ENCODE assay signal across 13 cellular contexts in genomic region chr7:587769-588168, GRCh38.
DNase-seq lines count a peak whose midpoint lies in the region; ATAC-seq and TF ChIP-seq lines count a peak whose summit lies in the region.
"Had no signal": no experiment of that assay in that cellular context is flagged by ENCODE, and none has a peak within 500 bp of the region (broad histone marks: within the 10 kb centered on the region; RNA-seq: fewer than 3 reads in every experiment).

No MANE protein-coding gene starts in this region.

- H3K27me3 ChIP-seq in layer of hippocampus (ENCODE audit: control insufficient read depth, insufficient read depth, low read length) (no peaks in the 10 kb centered on the region), SJCRH30 (no peaks in the 10 kb centered on the region)

- H3K27me3 Mint-ChIP-seq in chondrocyte (ENCODE audit: low read depth): no peaks in the 10 kb centered on the region

- H3K4me1 Mint-ChIP-seq in chondrocyte (ENCODE audit: low read depth): peaks cover 43% of the 10 kb centered on the region
- peaks cover 56% of the 10 kb centered on the region for H3K4me1 Mint-ChIP-seq in stimulated activated effector memory CD8-positive, alpha-beta T cell treated with anti-CD3 and anti-CD28 coated beads, Interleukin-12 subunit alpha, Interleukin-12 subunit beta, amount 100 ng/mL, for 72 hours

- peaks cover 10% of the 10 kb centered on the region for H3K36me3 Mint-ChIP-seq in chondrocyte (ENCODE audit: low read depth)
- H3K36me3 Mint-ChIP-seq in stimulated activated effector memory CD8-positive, alpha-beta T cell treated with anti-CD3 and anti-CD28 coated beads, Interleukin-12 subunit alpha, Interleukin-12 subunit beta, amount 100 ng/mL, for 72 hours: peaks cover 68% of the 10 kb centered on the region

- peak overlapping the region; percentile 85 for H3K27ac Mint-ChIP-seq in chondrocyte (ENCODE audit: unreplicated experiment)
- peak overlapping the region; percentile 92 for H3K27ac Mint-ChIP-seq in stimulated activated effector memory CD8-positive, alpha-beta T cell treated with anti-CD3 and anti-CD28 coated beads, Interleukin-12 subunit alpha, Interleukin-12 subunit beta, amount 100 ng/mL, for 72 hours
- H3K27ac Mint-ChIP-seq: memory B cell had no signal

- no peaks in the 10 kb centered on the region for H3K9me3 ChIP-seq in SJCRH30 (replicated peaks)

- H3K27ac ChIP-seq in layer of hippocampus (ENCODE audit: low read depth, low read length) (peak overlapping the region; percentile 27), SJCRH30 (no peak overlapping the region)
- H3K27ac ChIP-seq: epithelial cell of prostate had no signal

- no peak overlapping the region for H3K4me3 ChIP-seq in SJCRH30

- H3K36me3 ChIP-seq in SJCRH30: no peaks in the 10 kb centered on the region

- H3K4me3 Mint-ChIP-seq in chondrocyte (ENCODE audit: unreplicated experiment): peak overlapping the region; percentile 16
- no peak overlapping the region for H3K4me3 Mint-ChIP-seq in stimulated activated effector memory CD8-positive, alpha-beta T cell treated with anti-CD3 and anti-CD28 coated beads, Interleukin-12 subunit alpha, Interleukin-12 subunit beta, amount 100 ng/mL, for 72 hours
- H3K4me3 Mint-ChIP-seq: activated naive CD4-positive, alpha-beta T cell treated with anti-CD3 and anti-CD28 coated beads for 36 hours; CD8-positive, alpha-beta memory T cell; memory B cell had no signal

- DNase-seq in ELF-1 (ENCODE audit: low read depth, low spot score) (peak; percentile 72), chondrocyte (ENCODE audit: low spot score) (no peak), SJCRH30 (no peak)
- no peak for DNase-seq in stimulated activated effector memory CD8-positive, alpha-beta T cell treated with anti-CD3 and anti-CD28 coated beads, Interleukin-12 subunit alpha, Interleukin-12 subunit beta, amount 100 ng/mL, for 72 hours (ENCODE audit: low spot score in 2 of 2)
- DNase-seq: activated naive CD4-positive, alpha-beta T cell treated with anti-CD3 and anti-CD28 coated beads for 36 hours; caudate nucleus; CD8-positive, alpha-beta memory T cell; NCI-H2171 treated with DMSO at 0.1 percent for 48 hours had no signal

- no peak for ATAC-seq in stimulated activated effector memory CD8-positive, alpha-beta T cell treated with anti-CD3 and anti-CD28 coated beads, Interleukin-12 subunit alpha, Interleukin-12 subunit beta, amount 100 ng/mL, for 72 hours
- ATAC-seq in HG02884 (IDR thresholded peaks at IDR 0.05; ENCODE audit: unreplicated experiment) (no peak), GM18861 (IDR thresholded peaks at IDR 0.05; ENCODE audit: unreplicated experiment) (no peak)

- no peak for TF ChIP-seq CTCF in chondrocyte (IDR thresholded peaks at IDR 0.05)

- H3K4me1 ChIP-seq in SJCRH30: peaks cover 13% of the 10 kb centered on the region; the same call in 1 of the 2 replicates

- H3K9me3 Mint-ChIP-seq in chondrocyte (ENCODE audit: low read depth): peaks cover 9% of the 10 kb centered on the region
- H3K9me3 Mint-ChIP-seq in stimulated activated effector memory CD8-positive, alpha-beta T cell treated with anti-CD3 and anti-CD28 coated beads, Interleukin-12 subunit alpha, Interleukin-12 subunit beta, amount 100 ng/mL, for 72 hours: peaks cover 9% of the 10 kb centered on the region
- H3K9me3 Mint-ChIP-seq: CD8-positive, alpha-beta memory T cell had no signal
